Comparison of ENCODE assay signal across 1 cellular context in the genomic region with DNA sequence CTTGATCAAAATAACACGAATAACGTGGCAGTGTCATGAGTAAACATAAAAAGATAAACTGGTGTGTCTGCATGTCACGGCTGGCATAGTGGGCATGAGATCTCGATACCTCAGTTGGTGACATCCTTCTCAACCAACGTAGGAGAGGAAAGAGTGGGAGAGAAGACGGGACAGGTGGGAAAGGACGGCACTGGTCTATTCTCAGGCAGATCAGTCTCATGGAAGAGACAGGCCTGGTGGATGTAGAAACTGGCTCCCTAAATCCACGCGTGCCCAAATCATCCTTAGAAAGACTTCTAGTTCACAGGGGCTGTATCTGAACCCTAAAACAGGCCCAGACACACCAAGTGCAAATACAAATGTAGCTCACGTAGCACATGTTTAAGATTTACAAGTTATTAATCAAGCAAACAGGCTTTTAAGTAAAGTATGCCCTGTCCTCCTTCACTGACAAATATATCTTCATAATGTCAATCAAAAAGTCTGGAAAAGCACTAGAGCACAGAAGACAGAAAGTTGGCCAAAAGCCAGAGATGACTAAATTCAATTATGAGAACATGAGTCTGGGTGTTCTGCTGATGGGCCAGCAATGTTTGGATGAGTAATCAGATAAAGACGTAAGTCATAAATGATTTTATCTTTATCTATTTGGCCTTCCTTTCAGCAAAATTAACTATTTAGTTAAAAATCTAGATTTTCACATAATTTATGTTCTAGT.
TF ChIP-seq lines count a peak whose summit lies in the region.

No MANE protein-coding gene starts in this region.

TF ChIP-seq in K562, 482 proteins besides CTCF, POLR2A, EP300 and RAD21 (continued from another document):
- no peak for TF ChIP-seq ZNF175 (CRISPR knock-in tag; IDR thresholded peaks at IDR 0.05; ENCODE audit: low read depth)
- peak; percentile 21; the same call in 1 of the 2 replicates for TF ChIP-seq JUND (IDR thresholded peaks at IDR 0.05; ENCODE audit: borderline replicate concordance, low read depth, low read length)
- 0 out of 3 replicates have a peak, but pooled peaks have one; percentile 19 for TF ChIP-seq JUND (tag; IDR thresholded peaks at IDR 0.05; ENCODE audit: borderline replicate concordance, low read depth, low read length)
- TF ChIP-seq, protein P1, sequence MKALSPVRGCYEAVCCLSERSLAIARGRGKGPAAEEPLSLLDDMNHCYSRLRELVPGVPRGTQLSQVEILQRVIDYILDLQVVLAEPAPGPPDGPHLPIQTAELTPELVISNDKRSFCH (CRISPR knock-in tag; IDR thresholded peaks at IDR 0.05), result no peak
- TF ChIP-seq, protein P1 (tag; IDR thresholded peaks at IDR 0.05), result no peak
- TF ChIP-seq NFIC (IDR thresholded peaks at IDR 0.05), result peak; percentile 95
- TF ChIP-seq, protein P2, sequence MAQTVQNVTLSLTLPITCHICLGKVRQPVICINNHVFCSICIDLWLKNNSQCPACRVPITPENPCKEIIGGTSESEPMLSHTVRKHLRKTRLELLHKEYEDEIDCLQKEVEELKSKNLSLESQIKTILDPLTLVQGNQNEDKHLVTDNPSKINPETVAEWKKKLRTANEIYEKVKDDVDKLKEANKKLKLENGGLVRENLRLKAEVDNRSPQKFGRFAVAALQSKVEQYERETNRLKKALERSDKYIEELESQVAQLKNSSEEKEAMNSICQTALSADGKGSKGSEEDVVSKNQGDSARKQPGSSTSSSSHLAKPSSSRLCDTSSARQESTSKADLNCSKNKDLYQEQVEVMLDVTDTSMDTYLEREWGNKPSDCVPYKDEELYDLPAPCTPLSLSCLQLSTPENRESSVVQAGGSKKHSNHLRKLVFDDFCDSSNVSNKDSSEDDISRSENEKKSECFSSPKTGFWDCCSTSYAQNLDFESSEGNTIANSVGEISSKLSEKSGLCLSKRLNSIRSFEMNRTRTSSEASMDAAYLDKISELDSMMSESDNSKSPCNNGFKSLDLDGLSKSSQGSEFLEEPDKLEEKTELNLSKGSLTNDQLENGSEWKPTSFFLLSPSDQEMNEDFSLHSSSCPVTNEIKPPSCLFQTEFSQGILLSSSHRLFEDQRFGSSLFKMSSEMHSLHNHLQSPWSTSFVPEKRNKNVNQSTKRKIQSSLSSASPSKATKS (CRISPR knock-in tag; IDR thresholded peaks at IDR 0.05), result no peak
- TF ChIP-seq HEY1 (CRISPR knock-in tag; IDR thresholded peaks at IDR 0.05; ENCODE audit: borderline replicate concordance), result no peak
- TF ChIP-seq CHCHD3 (CRISPR knock-in tag; IDR thresholded peaks at IDR 0.05), result no peak
- TF ChIP-seq HDAC8 (tag; IDR thresholded peaks at IDR 0.05), result no peak
- TF ChIP-seq, protein P3, sequence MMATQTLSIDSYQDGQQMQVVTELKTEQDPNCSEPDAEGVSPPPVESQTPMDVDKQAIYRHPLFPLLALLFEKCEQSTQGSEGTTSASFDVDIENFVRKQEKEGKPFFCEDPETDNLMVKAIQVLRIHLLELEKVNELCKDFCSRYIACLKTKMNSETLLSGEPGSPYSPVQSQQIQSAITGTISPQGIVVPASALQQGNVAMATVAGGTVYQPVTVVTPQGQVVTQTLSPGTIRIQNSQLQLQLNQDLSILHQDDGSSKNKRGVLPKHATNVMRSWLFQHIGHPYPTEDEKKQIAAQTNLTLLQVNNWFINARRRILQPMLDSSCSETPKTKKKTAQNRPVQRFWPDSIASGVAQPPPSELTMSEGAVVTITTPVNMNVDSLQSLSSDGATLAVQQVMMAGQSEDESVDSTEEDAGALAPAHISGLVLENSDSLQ (IDR thresholded peaks at IDR 0.05), result peak; percentile 69
- TF ChIP-seq, protein P4, sequence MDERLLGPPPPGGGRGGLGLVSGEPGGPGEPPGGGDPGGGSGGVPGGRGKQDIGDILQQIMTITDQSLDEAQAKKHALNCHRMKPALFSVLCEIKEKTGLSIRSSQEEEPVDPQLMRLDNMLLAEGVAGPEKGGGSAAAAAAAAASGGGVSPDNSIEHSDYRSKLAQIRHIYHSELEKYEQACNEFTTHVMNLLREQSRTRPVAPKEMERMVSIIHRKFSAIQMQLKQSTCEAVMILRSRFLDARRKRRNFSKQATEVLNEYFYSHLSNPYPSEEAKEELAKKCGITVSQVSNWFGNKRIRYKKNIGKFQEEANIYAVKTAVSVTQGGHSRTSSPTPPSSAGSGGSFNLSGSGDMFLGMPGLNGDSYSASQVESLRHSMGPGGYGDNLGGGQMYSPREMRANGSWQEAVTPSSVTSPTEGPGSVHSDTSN (CRISPR knock-in tag; IDR thresholded peaks at IDR 0.05; ENCODE audit: low read depth), result no peak
- TF ChIP-seq, protein P4 (tag; conservative IDR thresholded peaks at IDR 0.05; ENCODE audit: low read depth), result peak; percentile 70
- TF ChIP-seq RAD51 (IDR thresholded peaks at IDR 0.05; ENCODE audit: borderline replicate concordance, low read depth), result no peak
- no peak for TF ChIP-seq ZNF146 (CRISPR knock-in tag; IDR thresholded peaks at IDR 0.05; ENCODE audit: unreplicated experiment)
- TF ChIP-seq SPI1 (IDR thresholded peaks at IDR 0.05; ENCODE audit: borderline replicate concordance, low read depth, low read length), result no peak
- no peak for TF ChIP-seq ZFP36 (IDR thresholded peaks at IDR 0.05; ENCODE audit: low read depth, low read length, partially characterized antibody)
- no peak for TF ChIP-seq ZBTB17 (CRISPR knock-in tag; IDR thresholded peaks at IDR 0.05)
- TF ChIP-seq, protein P5, sequence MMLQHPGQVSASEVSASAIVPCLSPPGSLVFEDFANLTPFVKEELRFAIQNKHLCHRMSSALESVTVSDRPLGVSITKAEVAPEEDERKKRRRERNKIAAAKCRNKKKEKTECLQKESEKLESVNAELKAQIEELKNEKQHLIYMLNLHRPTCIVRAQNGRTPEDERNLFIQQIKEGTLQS (IDR thresholded peaks at IDR 0.05), result peak; percentile 46; the same call in 1 of the 2 replicates
- TF ChIP-seq, protein P5 (CRISPR knock-in tag; conservative IDR thresholded peaks at IDR 0.05), result no peak
